Comparison of ENCODE assay signal across 8 cellular contexts in the genomic region with DNA sequence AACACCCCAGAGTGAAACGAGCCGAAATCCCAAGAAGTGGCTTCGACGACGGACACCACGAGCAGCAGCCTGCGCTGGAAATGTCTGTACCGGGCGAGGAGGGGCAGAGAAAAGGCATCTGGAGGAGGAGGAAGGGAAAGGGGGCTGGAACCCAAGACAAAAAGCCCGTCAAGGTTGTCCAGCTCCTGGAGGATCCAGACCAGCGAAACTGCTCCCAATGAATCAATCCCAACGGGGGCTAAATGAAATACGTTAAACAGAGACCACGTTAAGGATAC. TPM values are rescaled to one million over a fixed set of nuclear protein-coding genes. Genes with fewer than 3 reads are reported as not detected.
DNase-seq lines count a peak whose midpoint lies in the region; ATAC-seq and TF ChIP-seq lines count a peak whose summit lies in the region.

No MANE protein-coding gene starts in this region.

- peak overlapping the region; percentile 83 for H3K4me3 ChIP-seq in Jurkat, Clone E6-1 (ENCODE audit: low read length)

- no peaks in the 10 kb centered on the region for H3K9me3 Mint-ChIP-seq in activated T-helper 1 cell treated with anti-CD3 and anti-CD28 coated beads, Interleukin-12 subunit alpha, Interleukin-12 subunit beta, Interleukin-2, Interleukin-4 antibody, amounts not matched to agents 30 ng/mL and 10 ng/mL and 1 ng/mL, durations not matched to agents 14 hours and 24 hours and 36 hours
- H3K9me3 Mint-ChIP-seq in osteocyte (ENCODE audit: unreplicated experiment), result no peaks in the 10 kb centered on the region

- peak overlapping the region; percentile 41 for H3K27ac Mint-ChIP-seq in activated T-helper 1 cell treated with anti-CD3 and anti-CD28 coated beads, Interleukin-12 subunit alpha, Interleukin-12 subunit beta, Interleukin-2, Interleukin-4 antibody, amounts not matched to agents 30 ng/mL and 10 ng/mL and 1 ng/mL, durations not matched to agents 14 hours and 24 hours and 36 hours
- H3K27ac Mint-ChIP-seq in osteocyte (ENCODE audit: unreplicated experiment), result peak overlapping the region; percentile 97

- H3K4me3 Mint-ChIP-seq in activated T-helper 1 cell treated with anti-CD3 and anti-CD28 coated beads, Interleukin-12 subunit alpha, Interleukin-12 subunit beta, Interleukin-2, Interleukin-4 antibody, amounts not matched to agents 30 ng/mL and 10 ng/mL and 1 ng/mL, durations not matched to agents 14 hours and 24 hours and 36 hours, result peak overlapping the region; percentile 89
- peak overlapping the region; percentile 91 for H3K4me3 Mint-ChIP-seq in osteocyte (ENCODE audit: unreplicated experiment)

- intact Hi-C loops in activated T-helper 1 cell treated with anti-CD3 and anti-CD28 coated beads, Interleukin-12 subunit alpha, Interleukin-12 subunit beta, Interleukin-2, Interleukin-4 antibody, amounts not matched to agents 30 ng/mL and 10 ng/mL and 1 ng/mL, durations not matched to agents 14 hours and 24 hours and 36 hours (cut with micrococcal nuclease), result loop anchor here (1.0 to 5.0 kb wide), 7 partner anchors 137 to 697 kb away; partner anchors contain the start of genes EML6, MTIF2, PNPT1 and PPP4R3B
- intact Hi-C loops in head of caudate nucleus (cut with DNase I), result loop anchor here (5.0 kb wide), 1 partner anchor 52 kb away; no protein-coding TSS in a partner anchor

- peaks cover 23% of the 10 kb centered on the region for H3K4me1 Mint-ChIP-seq in activated T-helper 1 cell treated with anti-CD3 and anti-CD28 coated beads, Interleukin-12 subunit alpha, Interleukin-12 subunit beta, Interleukin-2, Interleukin-4 antibody, amounts not matched to agents 30 ng/mL and 10 ng/mL and 1 ng/mL, durations not matched to agents 14 hours and 24 hours and 36 hours (ENCODE audit: low read depth)
- H3K4me1 Mint-ChIP-seq in osteocyte (ENCODE audit: unreplicated experiment), result peaks cover 32% of the 10 kb centered on the region

- no peak for TF ChIP-seq CTCF in osteocyte (IDR thresholded peaks at IDR 0.05)

- peak; percentile 34 for DNase-seq in activated CD4-positive, CD25-positive, alpha-beta regulatory T cell treated with anti-CD3 and anti-CD28 coated beads, Interleukin-2, amount 50 U/mL, for 72 hours
- DNase-seq in Jurkat, Clone E6-1 (ENCODE audit: low read depth, low spot score), result no peak
- no peak for DNase-seq in activated T-helper 1 cell treated with anti-CD3 and anti-CD28 coated beads, Interleukin-12 subunit alpha, Interleukin-12 subunit beta, Interleukin-2, Interleukin-4 antibody, amounts not matched to agents 30 ng/mL and 10 ng/mL and 1 ng/mL, durations not matched to agents 14 hours and 24 hours and 36 hours (ENCODE audit: low spot score)
- DNase-seq in head of caudate nucleus, result peak in 26 of 42 donors; percentile 16 to 58 (median 40)
- DNase-seq in osteocyte (ENCODE audit: extremely low spot score, unreplicated experiment), result no peak

- H3K36me3 Mint-ChIP-seq in activated T-helper 1 cell treated with anti-CD3 and anti-CD28 coated beads, Interleukin-12 subunit alpha, Interleukin-12 subunit beta, Interleukin-2, Interleukin-4 antibody, amounts not matched to agents 30 ng/mL and 10 ng/mL and 1 ng/mL, durations not matched to agents 14 hours and 24 hours and 36 hours (ENCODE audit: low read depth), result no peaks in the 10 kb centered on the region
- peaks cover 5% of the 10 kb centered on the region for H3K36me3 Mint-ChIP-seq in osteocyte (ENCODE audit: unreplicated experiment)

- H3K27me3 Mint-ChIP-seq in activated T-helper 1 cell treated with anti-CD3 and anti-CD28 coated beads, Interleukin-12 subunit alpha, Interleukin-12 subunit beta, Interleukin-2, Interleukin-4 antibody, amounts not matched to agents 30 ng/mL and 10 ng/mL and 1 ng/mL, durations not matched to agents 14 hours and 24 hours and 36 hours (ENCODE audit: insufficient read depth), result peaks cover 25% of the 10 kb centered on the region
- H3K27me3 Mint-ChIP-seq in osteocyte (ENCODE audit: unreplicated experiment), result no peaks in the 10 kb centered on the region

- ATAC-seq in activated CD4-positive, CD25-positive, alpha-beta regulatory T cell treated with anti-CD3 and anti-CD28 coated beads, Interleukin-2, amount 50 U/mL, for 24 hours, result no peak
- ATAC-seq in GM19351 (IDR thresholded peaks at IDR 0.05; ENCODE audit: unreplicated experiment), result no peak
- ATAC-seq in HG02571 (IDR thresholded peaks at IDR 0.05; ENCODE audit: unreplicated experiment), result no peak

RNA-seq across cellular contexts. Expression of gene CCDC88A, which starts 0.5 kb away (rescaled TPM):
- polyA plus RNA-seq in Jurkat, Clone E6-1 (2012; ENCODE audit: insufficient read depth, insufficient read length), result 54.2 TPM
- 6.4 and 8.4 TPM in 2 replicates for total RNA-seq in activated T-helper 1 cell treated with anti-CD3 and anti-CD28 coated beads, Interleukin-12 subunit alpha, Interleukin-12 subunit beta, Interleukin-2, Interleukin-4 antibody, amounts not matched to agents 30 ng/mL and 10 ng/mL and 1 ng/mL, durations not matched to agents 14 hours and 24 hours and 36 hours
- total RNA-seq in osteocyte, result 49.2 and 54.9 TPM in 2 replicates

Comparison
In these comparisons a context has a peak if more than half of its experiments do, and no peak if none do; other contexts are left out.
1. DNase-seq: peak in activated CD4-positive, CD25-positive, alpha-beta regulatory T cell treated with anti-CD3 and anti-CD28 coated beads, Interleukin-2, amount 50 U/mL, for 72 hours (single experiment) and head of caudate nucleus (26 of 42); none in Jurkat, Clone E6-1 (single experiment), activated T-helper 1 cell treated with anti-CD3 and anti-CD28 coated beads, Interleukin-12 subunit alpha, Interleukin-12 subunit beta, Interleukin-2, Interleukin-4 antibody, amounts not matched to agents 30 ng/mL and 10 ng/mL and 1 ng/mL, durations not matched to agents 14 hours and 24 hours and 36 hours (single experiment) and osteocyte (single experiment).